Comparison of ENCODE assay signal across 8 cellular contexts in genomic region chr12:64780220-64780530, GRCh38. TPM values are rescaled to one million over a fixed set of nuclear protein-coding genes. Genes with fewer than 3 reads are reported as not detected.
A peak's percentile ranks its signal among the peaks of the same experiment; 100 is the strongest.
DNase-seq lines count a peak whose midpoint lies in the region; ATAC-seq, FAIRE-seq and TF ChIP-seq lines count a peak whose summit lies in the region.

No MANE protein-coding gene starts in this region.

- H3K27me3 ChIP-seq in A673 (replicated peaks; ENCODE audit: insufficient read depth, low read depth, low read length, poor library complexity): peaks cover 67% of the 10 kb centered on the region
- H3K27me3 ChIP-seq in HAP-1 (ENCODE audit: low read depth): no peaks in the 10 kb centered on the region
- peaks cover 2 to 12% of the 10 kb centered on the region in 2 experiments; a peak in 3 of 4 replicates for H3K27me3 ChIP-seq in GM12878 (replicated peaks in 1 of 2; ENCODE audit: control insufficient read depth in 2 of 2, insufficient read depth in 2 of 2, low read length in 1 of 2)
- H3K27me3 ChIP-seq in mucosa of rectum (ENCODE audit: control insufficient read depth in 2 of 2, insufficient read depth in 2 of 2, low read length in 2 of 2): no peaks in the 10 kb centered on the region

- RAD21 ChIA-PET in GM12878 (lab: Charles Lee; ENCODE audit: unreplicated experiment): interaction anchor here (0.9 kb wide), 1 partner anchor 82 kb away, joined by 5 read pairs; no protein-coding TSS in a partner anchor

- POLR2A ChIA-PET in A673 (lab: Charles Lee; ENCODE audit: low non-redundant PET): no interaction called here
- POLR2A ChIA-PET in GM12878 (lab: Charles Lee): no interaction called here

- no peak for TF ChIP-seq CTCF in A673 (conservative IDR thresholded peaks at IDR 0.05; ENCODE audit: low read depth, low read length)
- TF ChIP-seq CTCF in GM12878 (IDR thresholded peaks at IDR 0.05 in 2 of 3, conservative IDR thresholded peaks at IDR 0.05 in 1 of 3; ENCODE audit: control insufficient read depth in 2 of 3, extremely low read depth in 1 of 3, insufficient read depth in 1 of 3, low read depth in 3 of 3, low read length in 3 of 3): no peak

- no peak; the same call in 2 of the 3 replicates for ATAC-seq in GM12878
- ATAC-seq in GM18517 (IDR thresholded peaks at IDR 0.05; ENCODE audit: unreplicated experiment): no peak

- FAIRE-seq in GM12878 (lab: Jason Lieb, UNC): no peak

- in situ Hi-C loops in HAP-1 (cut with MboI; ENCODE audit: low sequenced_read_pairs): no loop called here
- in situ Hi-C loops in GM12878 (cut with MboI): no loop called here

- no peak for TF ChIP-seq RAD21 in GM12878 (IDR thresholded peaks at IDR 0.05; ENCODE audit: insufficient read depth, low read depth, low read length)

- peak overlapping the region; percentile 41 for H3K4me3 ChIP-seq in A673 (ENCODE audit: low read depth, low read length, poor library complexity, severe bottlenecking)
- peak overlapping the region; percentile 39 for H3K4me3 ChIP-seq in HAP-1
- peak overlapping the region; percentile 65 for H3K4me3 ChIP-seq in GM12878
- H3K4me3 ChIP-seq in mucosa of rectum (ENCODE audit: low read length in 2 of 2): peak overlapping the region; percentile 63 to 77

- DNase-seq in A673 (ENCODE audit: low spot score) (no peak), HAP-1 (ENCODE audit: low spot score in 2 of 2) (peak in 1 of 2 experiments; percentile 14), GM12878 (ENCODE audit: low read depth, low spot score) (no peak), NCI-H2081 treated with DMSO at 0.1 percent for 48 hours (lab: John Stamatoyannopoulos, UW) (no peak), mesenteric fat pad (ENCODE audit: low spot score) (no peak)
- no peak for DNase-seq in activated effector memory CD4-positive, alpha-beta T cell treated with anti-CD3 and anti-CD28 coated beads, Interleukin-2, amount 50 U/mL, for 16 hours

- WGBS in GM12878 (ENCODE audit: insufficient coverage, insufficient replicate concordance, low lambda C conversion rate, missing lambda C conversion rate): 24% methylated on average over 14 of the region's 14 CpGs

- peak overlapping the region; percentile 54 for H2AFZ ChIP-seq in GM12878 (ENCODE audit: control insufficient read depth, low read depth, low read length)

- no peaks in the 10 kb centered on the region for H3K36me3 ChIP-seq in A673 (ENCODE audit: insufficient read depth, low read length, poor library complexity, severe bottlenecking)
- no peaks in the 10 kb centered on the region for H3K36me3 ChIP-seq in HAP-1 (replicated peaks)
- no peaks in the 10 kb centered on the region for H3K36me3 ChIP-seq in GM12878 (ENCODE audit: control insufficient read depth in 2 of 2, insufficient read depth in 2 of 2, low read length in 1 of 2)
- H3K36me3 ChIP-seq in mucosa of rectum (ENCODE audit: control insufficient read depth in 2 of 2, insufficient read depth in 2 of 2, low read length in 2 of 2): no peaks in the 10 kb centered on the region

- SMC1A ChIA-PET in GM12878 (lab: Charles Lee; ENCODE audit: uncharacterized antibody, unreplicated experiment): no interaction called here

- H3K9me3 ChIP-seq in A673 (ENCODE audit: low read depth, low read length, poor library complexity, severe bottlenecking) (peaks cover 6% of the 10 kb centered on the region), HAP-1 (no peaks in the 10 kb centered on the region; the same call in 1 of the 2 replicates), GM12878 (replicated peaks; ENCODE audit: control insufficient read depth, insufficient read depth, low read length) (no peaks in the 10 kb centered on the region; the same call in 2 of the 3 replicates), mucosa of rectum (ENCODE audit: control insufficient read depth in 2 of 2, low read length in 2 of 2) (no peaks in the 10 kb centered on the region)

- no peaks in the 10 kb centered on the region for H4K20me1 ChIP-seq in GM12878 (ENCODE audit: control insufficient read depth, insufficient read depth)

- H3K27ac ChIP-seq in A673 (ENCODE audit: low read depth, low read length, poor library complexity, severe bottlenecking): no peak overlapping the region
- H3K27ac ChIP-seq in GM12878 (ENCODE audit: control insufficient read depth, insufficient read depth): no peak overlapping the region
- peak overlapping the region in 1 of 2 donors; percentile 84 for H3K27ac ChIP-seq in mucosa of rectum (ENCODE audit: low read depth in 2 of 2, low read length in 2 of 2)

- TF ChIP-seq POLR2A in GM12878 (IDR thresholded peaks at IDR 0.05; ENCODE audit: low read depth, low read length): no peak

- intact Hi-C loops in A673 (cut with micrococcal nuclease; ENCODE audit: unreplicated experiment) (no loop called here), GM12878 (cut with micrococcal nuclease; ENCODE audit: unreplicated experiment) (loop anchor here (10.0 kb wide), 1 partner anchor 235 kb away; no protein-coding TSS in a partner anchor)

- no TSS peak for BruUV-seq in A673 (replicated peaks; lab: Mats Ljungman, UMichigan)
- no TSS peak for BruUV-seq in GM12878 (replicated peaks; lab: Mats Ljungman, UMichigan)

- TF ChIP-seq EP300 in GM12878 (IDR thresholded peaks at IDR 0.05; ENCODE audit: borderline replicate concordance in 1 of 2, control insufficient read depth in 1 of 2, low read depth in 2 of 2, low read length in 2 of 2): no peak

- no peaks in the 10 kb centered on the region for H3K79me2 ChIP-seq in GM12878 (ENCODE audit: control insufficient read depth, insufficient read depth, low read length)

- H3K9ac ChIP-seq in GM12878 (ENCODE audit: control insufficient read depth, insufficient read depth, low read length) (no peak overlapping the region; the same call in 1 of the 2 replicates), mucosa of rectum (ENCODE audit: low read depth in 1 of 2, low read length in 2 of 2) (peak overlapping the region in 1 of 2 donors; percentile 67)

- CTCF ChIA-PET in A673 (lab: Charles Lee) (no interaction called here), GM12878 (lab: Yijun Ruan, JAX) (no interaction called here)

- peak overlapping the region; percentile 96 for H3K4me2 ChIP-seq in GM12878 (ENCODE audit: control insufficient read depth, insufficient read depth)

- peaks cover 16% of the 10 kb centered on the region for H3K4me1 ChIP-seq in A673 (ENCODE audit: insufficient read depth, low read length, poor library complexity, severe bottlenecking)
- peaks cover 14% of the 10 kb centered on the region for H3K4me1 ChIP-seq in HAP-1
- peaks cover 3% of the 10 kb centered on the region; the same call in 1 of the 2 replicates for H3K4me1 ChIP-seq in GM12878 (ENCODE audit: control insufficient read depth, insufficient read depth, low read length)
- H3K4me1 ChIP-seq in mucosa of rectum (ENCODE audit: control insufficient read depth in 2 of 2, insufficient read depth in 2 of 2, low read length in 2 of 2): peaks cover 5 to 12% of the 10 kb centered on the region in 2 donors

TF ChIP-seq in GM12878, 131 proteins besides CTCF, POLR2A, EP300 and RAD21 (continues in another document):
- TF ChIP-seq ATF2 (IDR thresholded peaks at IDR 0.05; ENCODE audit: low read length): no peak
- TF ChIP-seq GATAD2B (conservative IDR thresholded peaks at IDR 0.05; ENCODE audit: low read depth): no peak

RNA-seq across cellular contexts. Expression of gene GNS, which starts 21.0 kb away (rescaled TPM):
- total RNA-seq in A673 (2021) (50.1 and 57.5 TPM in 2 replicates), GM12878 (2014; rRNA removed) (19.0 and 21.0 TPM in 2 replicates), GM12878 (2014; rRNA removed; fragmentation: Illumina TruSeq; extraction: Trizol) (21.5 and 23.6 TPM in 2 replicates), GM12878 (2021) (20.8 and 21.4 TPM in 2 replicates), mesenteric fat pad (278 TPM)
- 52.0 and 53.8 TPM in 2 replicates for total RNA-seq in GM12878 (2013; cell fraction: nucleolus; rRNA removed)
- 17.8 TPM for polyA plus RNA-seq in GM12878 (2011; ENCODE audit: low read depth)
- polyA plus RNA-seq in GM12878 (2011; rRNA removed) (32.9 and 33.8 TPM in 2 replicates), GM12878 (2014; fragmentation: Illumina TruSeq; extraction: Trizol) (19.8 and 22.2 TPM in 2 replicates), GM12878 (2014; fragmentation: Nextera tagmentation; extraction: Ambion mirVana) (1 to 10 TPM; 4.1 to 4.4 TPM), GM12878 (2014; rRNA removed) (11.6 and 13.0 TPM in 2 replicates), GM12878 (2016; fragmentation: Nextera tagmentation; extraction: Ambion mirVana) (10 to 100 TPM; 17.8 to 19.3 TPM)
- 15.8 and 20.5 TPM in 2 replicates for polyA plus RNA-seq in GM12878 (2011; cell fraction: cytosol; rRNA removed)
- polyA plus RNA-seq in GM12878 (2011; cell fraction: nucleus; rRNA removed): 11.3 and 12.0 TPM in 2 replicates
- 15.9 and 18.3 TPM in 2 replicates for polyA plus RNA-seq in GM12878 (2012)
- 46.4 and 89.7 TPM in 2 replicates for polyA minus RNA-seq in GM12878 (2011; rRNA and poly(A)+ RNA removed)
- polyA minus RNA-seq in GM12878 (2011; cell fraction: cytosol; rRNA and poly(A)+ RNA removed): 19.4 and 21.2 TPM in 2 replicates
- 7.4 and 9.0 TPM in 2 replicates for polyA minus RNA-seq in GM12878 (2011; cell fraction: nucleus; rRNA and poly(A)+ RNA removed)

RNA-seq across cellular contexts. Expression of gene TBC1D30, which starts 44.3 kb away (rescaled TPM):
- total RNA-seq in A673 (2021): 2.0 and 2.1 TPM in 2 replicates
- 78.4 and 88.8 TPM in 2 replicates for total RNA-seq in GM12878 (2013; cell fraction: nucleolus; rRNA removed)
- total RNA-seq in GM12878 (2014; rRNA removed): 15.9 and 17.1 TPM in 2 replicates
- total RNA-seq in GM12878 (2014; rRNA removed; fragmentation: Illumina TruSeq; extraction: Trizol): 9.1 and 10.2 TPM in 2 replicates
- 15.8 and 16.1 TPM in 2 replicates for total RNA-seq in GM12878 (2021)
- 5.5 TPM for polyA plus RNA-seq in GM12878 (2011; ENCODE audit: low read depth)
- 3.3 and 3.9 TPM in 2 replicates for polyA plus RNA-seq in GM12878 (2011; rRNA removed)
- polyA plus RNA-seq in GM12878 (2011; cell fraction: cytosol; rRNA removed): 2.1 TPM in 2 replicates
- polyA plus RNA-seq in GM12878 (2011; cell fraction: nucleus; rRNA removed): 3.2 and 3.7 TPM in 2 replicates
- 9.5 and 16.9 TPM in 2 replicates for polyA plus RNA-seq in GM12878 (2012)
- 11.9 and 13.0 TPM in 2 replicates for polyA plus RNA-seq in GM12878 (2014; fragmentation: Illumina TruSeq; extraction: Trizol)
- polyA plus RNA-seq in GM12878 (2014; fragmentation: Nextera tagmentation; extraction: Ambion mirVana): 1 to 10 TPM; 1.2 to 1.6 TPM
- 10.2 and 12.3 TPM in 2 replicates for polyA plus RNA-seq in GM12878 (2014; rRNA removed)
- 10 to 100 TPM; 21.0 to 23.3 TPM for polyA plus RNA-seq in GM12878 (2016; fragmentation: Nextera tagmentation; extraction: Ambion mirVana)
- polyA minus RNA-seq in GM12878 (2011; rRNA and poly(A)+ RNA removed): 3.6 and 4.9 TPM in 2 replicates
- 1.1 and 2.4 TPM in 2 replicates for polyA minus RNA-seq in GM12878 (2011; cell fraction: cytosol; rRNA and poly(A)+ RNA removed)
- polyA minus RNA-seq in GM12878 (2011; cell fraction: nucleus; rRNA and poly(A)+ RNA removed): 2.4 and 6.5 TPM in 2 replicates
- 5.9 TPM for total RNA-seq in mesenteric fat pad
